In the genomic region with DNA sequence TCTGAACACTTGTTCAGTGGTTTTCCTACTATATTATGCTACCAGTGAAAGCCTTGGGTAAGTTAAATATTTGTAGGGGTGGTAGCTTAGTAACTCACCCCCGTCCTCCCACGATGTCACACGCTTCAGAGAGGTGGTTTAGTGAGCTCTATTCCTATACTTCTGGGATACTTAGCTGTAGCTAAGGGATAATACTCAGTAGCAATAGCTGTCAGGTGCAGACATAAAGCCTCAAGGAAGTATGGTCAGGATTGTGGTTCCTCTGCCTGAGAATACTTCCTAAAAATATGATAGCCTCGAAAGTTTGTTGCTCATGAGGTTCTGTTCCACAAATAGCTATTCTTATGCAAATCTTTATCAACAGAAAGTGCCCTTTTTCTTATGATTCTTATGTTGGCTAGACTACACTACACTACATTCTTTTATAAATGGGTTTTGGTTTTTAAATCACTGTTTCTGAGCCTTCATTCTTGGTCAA, we compare ENCODE assay signal across 12 cellular contexts.
DNase-seq lines count a peak whose midpoint lies in the region; ATAC-seq and TF ChIP-seq lines count a peak whose summit lies in the region.
"Had no signal": no experiment of that assay in that cellular context is flagged by ENCODE, and none has a peak within 500 bp of the region (broad histone marks: within the 10 kb centered on the region; RNA-seq: fewer than 3 reads in every experiment).

No MANE protein-coding gene starts in this region.

- ATAC-seq in GM18498 (IDR thresholded peaks at IDR 0.05; ENCODE audit: unreplicated experiment) (peak; percentile 62), GM21447 (IDR thresholded peaks at IDR 0.05; ENCODE audit: unreplicated experiment) (peak; percentile 73), HG03342 (IDR thresholded peaks at IDR 0.05; ENCODE audit: unreplicated experiment) (peak; percentile 64)
- ATAC-seq in central memory CD8-positive, alpha-beta T cell (replicated peaks; ENCODE audit: extremely low read depth, poor library complexity, severe bottlenecking), result no peak

- H3K27me3 Mint-ChIP-seq in central memory CD8-positive, alpha-beta T cell, result no peaks in the 10 kb centered on the region

- H3K36me3 Mint-ChIP-seq in central memory CD8-positive, alpha-beta T cell (ENCODE audit: insufficient read depth), result peaks cover 79% of the 10 kb centered on the region

- H3K4me1 Mint-ChIP-seq in central memory CD8-positive, alpha-beta T cell, result peaks cover 10% of the 10 kb centered on the region

- no peak overlapping the region for H3K4me3 Mint-ChIP-seq in central memory CD8-positive, alpha-beta T cell

- no peaks in the 10 kb centered on the region for H3K9me3 Mint-ChIP-seq in central memory CD8-positive, alpha-beta T cell

- DNase-seq in central memory CD8-positive, alpha-beta T cell (ENCODE audit: low spot score in 2 of 2), result no peak
- DNase-seq in HEK293T (ENCODE audit: extremely low spot score) (no peak), cortex of kidney (lab: John Stamatoyannopoulos, UW) (no peak), NCI-H1417 treated with DMSO at 0.1 percent for 48 hours (lab: John Stamatoyannopoulos, UW) (no peak), D341Med (ENCODE audit: low spot score) (no peak)
- DNase-seq: activated gamma-delta T cell treated with Interleukin-2 at 50 U/mL for 16 hours, left ventricle myocardium inferior, Peyer's patch, trophoblast cell had no signal

- CTCF ChIA-PET in HEK293T (lab: Yijun Ruan, JAX), result interaction anchor here (1.0 to 2.5 kb wide), 2 partner anchors 11 to 12 kb away, joined by 6 to 7 read pairs; no protein-coding TSS in a partner anchor

- H3K27ac Mint-ChIP-seq in central memory CD8-positive, alpha-beta T cell (ENCODE audit: low read depth), result peak overlapping the region; percentile 15

- POLR2A ChIA-PET in HEK293T (lab: Yijun Ruan, JAX), result interaction anchor here (0.9 to 1.3 kb wide), 3 partner anchors 11 to 32 kb away, joined by 3 to 5 read pairs (median 3); no protein-coding TSS in a partner anchor

TF ChIP-seq in HEK293T, 16 proteins besides CTCF, POLR2A, EP300 and RAD21:
- TF ChIP-seq TARDBP (IDR thresholded peaks at IDR 0.05), result no peak
- no peak for TF ChIP-seq BHLHE40 (IDR thresholded peaks at IDR 0.05; ENCODE audit: borderline replicate concordance)
- TF ChIP-seq ARNT (IDR thresholded peaks at IDR 0.05), result no peak
- TF ChIP-seq, protein P1, sequence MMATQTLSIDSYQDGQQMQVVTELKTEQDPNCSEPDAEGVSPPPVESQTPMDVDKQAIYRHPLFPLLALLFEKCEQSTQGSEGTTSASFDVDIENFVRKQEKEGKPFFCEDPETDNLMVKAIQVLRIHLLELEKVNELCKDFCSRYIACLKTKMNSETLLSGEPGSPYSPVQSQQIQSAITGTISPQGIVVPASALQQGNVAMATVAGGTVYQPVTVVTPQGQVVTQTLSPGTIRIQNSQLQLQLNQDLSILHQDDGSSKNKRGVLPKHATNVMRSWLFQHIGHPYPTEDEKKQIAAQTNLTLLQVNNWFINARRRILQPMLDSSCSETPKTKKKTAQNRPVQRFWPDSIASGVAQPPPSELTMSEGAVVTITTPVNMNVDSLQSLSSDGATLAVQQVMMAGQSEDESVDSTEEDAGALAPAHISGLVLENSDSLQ (IDR thresholded peaks at IDR 0.05), result no peak
- TF ChIP-seq L3MBTL2 (conservative IDR thresholded peaks at IDR 0.05), result no peak
- TF ChIP-seq NFRKB (IDR thresholded peaks at IDR 0.05), result no peak
- no peak for TF ChIP-seq SP1 (IDR thresholded peaks at IDR 0.05)
- TF ChIP-seq SUZ12 (IDR thresholded peaks at IDR 0.05), result no peak
- TF ChIP-seq FOXM1 (IDR thresholded peaks at IDR 0.05; ENCODE audit: borderline replicate concordance), result no peak
- no peak for TF ChIP-seq CTBP1 (IDR thresholded peaks at IDR 0.05; ENCODE audit: borderline replicate concordance)
- TF ChIP-seq FOXK2 (IDR thresholded peaks at IDR 0.05), result no peak
- no peak for TF ChIP-seq HDGF (IDR thresholded peaks at IDR 0.05; ENCODE audit: borderline replicate concordance)
- no peak for TF ChIP-seq ZNF384 (IDR thresholded peaks at IDR 0.05)
- no peak for TF ChIP-seq LEF1 (IDR thresholded peaks at IDR 0.05; ENCODE audit: borderline replicate concordance)
- no peak for TF ChIP-seq ELF4 (IDR thresholded peaks at IDR 0.05)
